In the genomic region with DNA sequence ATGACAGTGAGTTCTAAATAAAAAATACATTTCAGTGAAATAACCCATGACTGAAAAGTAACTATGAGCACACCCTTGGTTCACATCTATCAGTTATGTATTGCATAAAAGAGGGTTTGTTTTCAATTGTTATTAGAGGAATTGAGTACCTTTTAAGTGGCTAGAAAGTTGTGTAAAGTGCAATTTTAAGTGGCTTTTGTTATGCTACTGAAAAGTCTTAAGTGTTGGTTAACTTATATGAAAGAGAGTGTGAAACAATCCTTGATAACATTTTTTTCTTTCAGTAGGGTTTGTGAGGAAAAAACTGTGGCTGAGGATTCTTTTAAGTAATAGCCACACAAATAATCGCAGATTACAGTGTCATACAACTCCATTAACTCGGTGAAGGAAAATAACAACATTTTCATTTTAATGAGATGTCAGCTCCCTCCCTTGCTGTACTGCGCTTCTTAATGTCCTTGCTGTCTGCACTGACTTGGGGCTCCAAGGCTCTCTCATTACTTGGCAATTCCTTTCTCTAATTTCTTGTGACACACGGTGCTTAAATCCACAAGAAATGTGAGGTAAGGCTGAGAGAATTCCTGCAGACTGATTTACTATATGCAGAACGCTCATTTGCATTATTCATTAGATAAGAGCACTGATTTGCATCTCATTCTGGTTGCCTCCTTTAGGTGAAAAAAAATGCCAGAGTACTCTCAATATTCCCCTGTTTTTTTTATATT, we compare ENCODE assay signal across 22 cellular contexts. TPM values are rescaled to one million over a fixed set of nuclear protein-coding genes. Genes with fewer than 3 reads are reported as not detected.
DNase-seq lines count a peak whose midpoint lies in the region; ATAC-seq and TF ChIP-seq lines count a peak whose summit lies in the region.
"Had no signal": no experiment of that assay in that cellular context is flagged by ENCODE, and none has a peak within 500 bp of the region (broad histone marks: within the 10 kb centered on the region; RNA-seq: fewer than 3 reads in every experiment).

No MANE protein-coding gene starts in this region.

- DNase-seq in DMS79 treated with DMSO at 0.1 percent for 48 hours (lab: John Stamatoyannopoulos, UW) (peak; percentile 94), M059J (ENCODE audit: low read depth) (peak; percentile 43), WTC11 (ENCODE audit: low spot score) (no peak), left kidney (ENCODE audit: low read depth, low spot score) (peak; percentile 9), coronary artery (ENCODE audit: low spot score) (no peak), HEK293T (ENCODE audit: extremely low spot score) (no peak)
- DNase-seq: Caco-2; CD4-positive, alpha-beta T cell; HFFc6; Karpas-422; MG63; NCI-H1092; NCI-H1436 treated with DMSO at 0.1 percent for 48 hours; NCI-H2081; NCI-H510A; NCI-H82; OCI-M1; Right ventricle myocardium superior had no signal

- no peaks in the 10 kb centered on the region for H3K9me3 Mint-ChIP-seq in WTC11
- H3K9me3 Mint-ChIP-seq: CD4-positive, alpha-beta T cell; HFFc6; IgD-negative memory B cell had no signal

- CTCF ChIA-PET in WTC11 (lab: Charles Lee) (interaction anchor here (5.0 kb wide), 1 partner anchor 16 kb away, joined by 20 read pairs; no protein-coding TSS in a partner anchor), HEK293T (lab: Yijun Ruan, JAX) (no interaction called here)

- peak overlapping the region; percentile 91 for H3K27ac Mint-ChIP-seq in WTC11
- H3K27ac Mint-ChIP-seq: CD4-positive, alpha-beta T cell; HFFc6; IgD-negative memory B cell had no signal

- H3K4me3 ChIP-seq in coronary artery, result no peak overlapping the region
- H3K4me3 ChIP-seq: MG63 had no signal

- no peak overlapping the region for H3K27ac ChIP-seq in coronary artery

- TF ChIP-seq CTCF in WTC11 (IDR thresholded peaks at IDR 0.05) (no peak), coronary artery (IDR thresholded peaks at IDR 0.05) (no peak)

- peaks cover 73% of the 10 kb centered on the region for H3K4me1 Mint-ChIP-seq in WTC11

- H3K4me3 Mint-ChIP-seq in WTC11, result peak overlapping the region; percentile 53
- H3K4me3 Mint-ChIP-seq: CD4-positive, alpha-beta T cell; HFFc6; IgD-negative memory B cell had no signal

- H3K27me3 Mint-ChIP-seq in WTC11 (ENCODE audit: low read depth), result no peaks in the 10 kb centered on the region
- H3K27me3 Mint-ChIP-seq: IgD-negative memory B cell had no signal

- H3K36me3 Mint-ChIP-seq in WTC11, result peaks cover 4% of the 10 kb centered on the region; the same call in 1 of the 2 replicates

- peak; percentile 67 for ATAC-seq in WTC11
- no peak for ATAC-seq in GM21576 (IDR thresholded peaks at IDR 0.05; ENCODE audit: unreplicated experiment)
- ATAC-seq in HG03039 (IDR thresholded peaks at IDR 0.05; ENCODE audit: unreplicated experiment), result no peak

- POLR2A ChIA-PET in WTC11 (lab: Charles Lee) (no interaction called here), HEK293T (lab: Yijun Ruan, JAX) (no interaction called here)

TF ChIP-seq in WTC11, 78 proteins besides CTCF, POLR2A, EP300 and RAD21 (continues in another document):
- no peak for TF ChIP-seq JUN (CRISPR knock-in tag; IDR thresholded peaks at IDR 0.05)
- no peak for TF ChIP-seq ZNF121 (CRISPR knock-in tag; IDR thresholded peaks at IDR 0.05)
- TF ChIP-seq PREB (CRISPR knock-in tag; IDR thresholded peaks at IDR 0.05; ENCODE audit: borderline replicate concordance), result no peak
- TF ChIP-seq NR3C1 (CRISPR knock-in tag; conservative IDR thresholded peaks at IDR 0.05; ENCODE audit: low read depth), result no peak
- no peak for TF ChIP-seq NFYB (CRISPR knock-in tag; conservative IDR thresholded peaks at IDR 0.05; ENCODE audit: low read depth)
- TF ChIP-seq GRHL2 (CRISPR knock-in tag; IDR thresholded peaks at IDR 0.05; ENCODE audit: insufficient replicate concordance, severe bottlenecking), result no peak
- TF ChIP-seq, protein P1, sequence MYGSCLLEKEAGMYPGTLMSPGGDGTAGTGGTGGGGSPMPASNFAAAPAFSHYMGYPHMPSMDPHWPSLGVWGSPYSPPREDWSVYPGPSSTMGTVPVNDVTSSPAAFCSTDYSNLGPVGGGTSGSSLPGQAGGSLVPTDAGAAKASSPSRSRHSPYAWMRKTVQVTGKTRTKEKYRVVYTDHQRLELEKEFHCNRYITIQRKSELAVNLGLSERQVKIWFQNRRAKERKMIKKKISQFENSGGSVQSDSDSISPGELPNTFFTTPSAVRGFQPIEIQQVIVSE (CRISPR knock-in tag; IDR thresholded peaks at IDR 0.05; ENCODE audit: borderline replicate concordance), result no peak
- TF ChIP-seq KAT7 (CRISPR knock-in tag; IDR thresholded peaks at IDR 0.05; ENCODE audit: borderline replicate concordance), result no peak
- no peak for TF ChIP-seq ZNF138 (CRISPR knock-in tag; conservative IDR thresholded peaks at IDR 0.05)
- no peak for TF ChIP-seq RORB (CRISPR knock-in tag; IDR thresholded peaks at IDR 0.05)
- TF ChIP-seq NR1H2 (CRISPR knock-in tag; IDR thresholded peaks at IDR 0.05), result no peak
- no peak for TF ChIP-seq MYBL2 (CRISPR knock-in tag; IDR thresholded peaks at IDR 0.05)
- no peak for TF ChIP-seq ZNF512 (CRISPR knock-in tag; IDR thresholded peaks at IDR 0.05; ENCODE audit: borderline replicate concordance)

TF ChIP-seq in HEK293T, 16 proteins besides CTCF, POLR2A, EP300 and RAD21:
- TF ChIP-seq ELF4 (IDR thresholded peaks at IDR 0.05) (no peak), TARDBP (IDR thresholded peaks at IDR 0.05) (no peak), SUZ12 (IDR thresholded peaks at IDR 0.05) (no peak), ARNT (IDR thresholded peaks at IDR 0.05) (no peak), CTBP1 (IDR thresholded peaks at IDR 0.05; ENCODE audit: borderline replicate concordance) (no peak), L3MBTL2 (conservative IDR thresholded peaks at IDR 0.05) (no peak), HDGF (IDR thresholded peaks at IDR 0.05; ENCODE audit: borderline replicate concordance) (no peak), FOXA1 (IDR thresholded peaks at IDR 0.05) (no peak), FOXK2 (IDR thresholded peaks at IDR 0.05) (no peak), BHLHE40 (IDR thresholded peaks at IDR 0.05; ENCODE audit: borderline replicate concordance) (no peak), SP1 (IDR thresholded peaks at IDR 0.05) (no peak), LEF1 (IDR thresholded peaks at IDR 0.05; ENCODE audit: borderline replicate concordance) (no peak), FOXM1 (IDR thresholded peaks at IDR 0.05; ENCODE audit: borderline replicate concordance) (no peak), NFRKB (IDR thresholded peaks at IDR 0.05) (no peak), ZNF384 (IDR thresholded peaks at IDR 0.05) (no peak)
- TF ChIP-seq, protein P2, sequence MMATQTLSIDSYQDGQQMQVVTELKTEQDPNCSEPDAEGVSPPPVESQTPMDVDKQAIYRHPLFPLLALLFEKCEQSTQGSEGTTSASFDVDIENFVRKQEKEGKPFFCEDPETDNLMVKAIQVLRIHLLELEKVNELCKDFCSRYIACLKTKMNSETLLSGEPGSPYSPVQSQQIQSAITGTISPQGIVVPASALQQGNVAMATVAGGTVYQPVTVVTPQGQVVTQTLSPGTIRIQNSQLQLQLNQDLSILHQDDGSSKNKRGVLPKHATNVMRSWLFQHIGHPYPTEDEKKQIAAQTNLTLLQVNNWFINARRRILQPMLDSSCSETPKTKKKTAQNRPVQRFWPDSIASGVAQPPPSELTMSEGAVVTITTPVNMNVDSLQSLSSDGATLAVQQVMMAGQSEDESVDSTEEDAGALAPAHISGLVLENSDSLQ (IDR thresholded peaks at IDR 0.05), result no peak

RNA-seq across cellular contexts. Expression of gene NTNG1, which starts 40.6 kb away (rescaled TPM):
- 5.8 and 8.3 TPM in 2 replicates for total RNA-seq in M059J (2014; rRNA removed; shearing (Covaris generic))
- 0.98 to 2.3 TPM (median 1.2 TPM) in 3 replicates for total RNA-seq in WTC11 (2021)
- total RNA-seq: Caco-2; CD4-positive, alpha-beta T cell; HT-29 had no signal

Comparison
In these comparisons a context has a peak if more than half of its experiments do, and no peak if none do; other contexts are left out.
1. DNase-seq: peak in DMS79 treated with DMSO at 0.1 percent for 48 hours (single experiment), M059J (single experiment) and left kidney (single experiment); none in WTC11 (single experiment), coronary artery (single experiment) and HEK293T (single experiment).